ENCODE assay signal across 15 cellular contexts in the genomic region with DNA sequence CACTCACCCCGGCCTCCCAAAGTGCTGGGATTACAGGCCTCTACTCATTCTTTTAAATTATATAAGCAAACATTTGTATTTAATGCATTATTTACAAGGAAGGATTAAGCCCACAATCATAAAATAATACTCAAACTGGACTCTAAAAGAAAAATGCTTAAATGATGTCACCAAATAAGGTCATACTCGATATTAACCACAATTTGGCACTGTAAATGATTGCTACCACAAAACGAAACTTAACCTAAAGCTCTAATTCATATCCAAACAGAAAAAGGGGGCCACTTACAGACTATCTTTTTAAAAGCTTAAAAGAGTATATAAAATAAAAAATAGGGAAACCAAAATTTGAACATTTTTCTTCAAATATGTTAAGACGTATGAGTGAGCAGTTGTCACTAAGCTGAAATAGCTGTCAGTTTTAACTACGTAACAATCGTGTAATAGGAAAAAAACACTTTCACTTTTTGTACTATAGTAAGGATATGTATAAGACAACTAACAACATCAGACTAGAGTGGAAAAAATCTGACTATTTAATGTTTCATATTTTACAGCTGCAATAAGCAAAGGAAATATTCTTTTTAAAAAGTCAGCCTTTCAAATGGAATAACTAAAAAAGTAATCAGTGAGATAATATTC.
DNase-seq lines count a peak whose midpoint lies in the region; ATAC-seq lines count a peak whose summit lies in the region.
"Had no signal": no experiment of that assay in that cellular context is flagged by ENCODE, and none has a peak within 500 bp of the region (broad histone marks: within the 10 kb centered on the region; RNA-seq: fewer than 3 reads in every experiment).

No MANE protein-coding gene starts in this region.

- peaks cover 30% of the 10 kb centered on the region for H3K36me3 Mint-ChIP-seq in activated T-cell treated with anti-CD3 and anti-CD28 coated beads, Interleukin-2, amount 50 U/mL, for 4 hours (ENCODE audit: insufficient read depth)
- H3K36me3 Mint-ChIP-seq in IgD-negative memory B cell: peaks cover 18% of the 10 kb centered on the region
- H3K36me3 Mint-ChIP-seq in stimulated activated memory B cell treated with anti-CD40 and anti-IgM and Interleukin-4, amounts not matched to agents 10 μg/mL and 1 μg/mL and 100 μg/mL, for 72 hours: peaks cover 38% of the 10 kb centered on the region

- peak overlapping the region; percentile 24 for H3K4me3 Mint-ChIP-seq in activated T-cell treated with anti-CD3 and anti-CD28 coated beads, Interleukin-2, amount 50 U/mL, for 4 hours
- peak overlapping the region in 3 of 4 donors; percentile 19 to 55 (median 54) for H3K4me3 Mint-ChIP-seq in IgD-negative memory B cell
- H3K4me3 Mint-ChIP-seq in stimulated activated memory B cell treated with anti-CD40 and anti-IgM and Interleukin-4, amounts not matched to agents 10 μg/mL and 1 μg/mL and 100 μg/mL, for 72 hours: peak overlapping the region; percentile 29
- H3K4me3 Mint-ChIP-seq: mesothelial cell of epicardium; stimulated activated naive CD8-positive, alpha-beta T cell treated with anti-CD3 and anti-CD28 coated beads, Interleukin-15, Interleukin-2, amounts not matched to agents 100 ng/mL and 50 ng/mL, for 24 hours had no signal

- H3K27ac Mint-ChIP-seq in IgD-negative memory B cell: peak overlapping the region in 1 of 3 donors; percentile 39
- peak overlapping the region; percentile 51 for H3K27ac Mint-ChIP-seq in stimulated activated memory B cell treated with anti-CD40 and anti-IgM and Interleukin-4, amounts not matched to agents 10 μg/mL and 1 μg/mL and 100 μg/mL, for 72 hours
- H3K27ac Mint-ChIP-seq: mesothelial cell of epicardium; stimulated activated naive CD8-positive, alpha-beta T cell treated with anti-CD3 and anti-CD28 coated beads, Interleukin-15, Interleukin-2, amounts not matched to agents 100 ng/mL and 50 ng/mL, for 24 hours had no signal

- ATAC-seq in activated T-cell treated with anti-CD3 and anti-CD28 coated beads, Interleukin-2, amount 50 U/mL, for 4 hours: peak in 1 of 2 donors; percentile 25
- no peak for ATAC-seq in stimulated activated memory B cell treated with anti-CD40 and anti-IgM and Interleukin-4, amounts not matched to agents 10 μg/mL and 1 μg/mL and 100 μg/mL, for 72 hours
- ATAC-seq in GM19452 (IDR thresholded peaks at IDR 0.05; ENCODE audit: unreplicated experiment): no peak

- H3K27me3 Mint-ChIP-seq in activated T-cell treated with anti-CD3 and anti-CD28 coated beads, Interleukin-2, amount 50 U/mL, for 4 hours (ENCODE audit: low read depth): no peaks in the 10 kb centered on the region
- H3K27me3 Mint-ChIP-seq in IgD-negative memory B cell: peaks cover 5% of the 10 kb centered on the region
- H3K27me3 Mint-ChIP-seq in stimulated activated memory B cell treated with anti-CD40 and anti-IgM and Interleukin-4, amounts not matched to agents 10 μg/mL and 1 μg/mL and 100 μg/mL, for 72 hours: no peaks in the 10 kb centered on the region
- H3K27me3 Mint-ChIP-seq: stimulated activated naive CD8-positive, alpha-beta T cell treated with anti-CD3 and anti-CD28 coated beads, Interleukin-15, Interleukin-2, amounts not matched to agents 100 ng/mL and 50 ng/mL, for 24 hours had no signal

- DNase-seq in activated T-cell treated with anti-CD3 and anti-CD28 coated beads, Interleukin-2, amount 50 U/mL, for 4 hours: no peak
- DNase-seq in activated T-cell treated with anti-CD3 and anti-CD28 coated beads, Interleukin-2, amount 50 U/mL, for 1 hour: no peak
- peak; percentile 27 for DNase-seq in central memory CD4-positive, alpha-beta T cell
- DNase-seq in NCI-H82 (lab: John Stamatoyannopoulos, UW) (no peak), GM19238 (ENCODE audit: insufficient read length, low spot score) (no peak)
- DNase-seq: activated effector memory CD4-positive, alpha-beta T cell treated with Interleukin-2 at 50 U/mL for 16 hours; COR-L47; foreskin melanocyte; NCI-H1092 treated with DMSO at 0.1 percent for 48 hours; NCI-H526 had no signal

- no peaks in the 10 kb centered on the region for H3K9me3 Mint-ChIP-seq in activated T-cell treated with anti-CD3 and anti-CD28 coated beads, Interleukin-2, amount 50 U/mL, for 4 hours
- H3K9me3 Mint-ChIP-seq in IgD-negative memory B cell: no peaks in the 10 kb centered on the region
- no peaks in the 10 kb centered on the region for H3K9me3 Mint-ChIP-seq in stimulated activated memory B cell treated with anti-CD40 and anti-IgM and Interleukin-4, amounts not matched to agents 10 μg/mL and 1 μg/mL and 100 μg/mL, for 72 hours
- H3K9me3 Mint-ChIP-seq: stimulated activated naive CD8-positive, alpha-beta T cell treated with anti-CD3 and anti-CD28 coated beads, Interleukin-15, Interleukin-2, amounts not matched to agents 100 ng/mL and 50 ng/mL, for 24 hours had no signal

- peaks cover 3% of the 10 kb centered on the region for H3K4me1 Mint-ChIP-seq in activated T-cell treated with anti-CD3 and anti-CD28 coated beads, Interleukin-2, amount 50 U/mL, for 4 hours (ENCODE audit: low read depth)
- H3K4me1 Mint-ChIP-seq in IgD-negative memory B cell: peaks cover 0 to 3% (median 2%) of the 10 kb centered on the region in 3 donors
- H3K4me1 Mint-ChIP-seq in stimulated activated memory B cell treated with anti-CD40 and anti-IgM and Interleukin-4, amounts not matched to agents 10 μg/mL and 1 μg/mL and 100 μg/mL, for 72 hours: peaks cover 5% of the 10 kb centered on the region
- H3K4me1 Mint-ChIP-seq: mesothelial cell of epicardium had no signal
